1 cellular context compared by ENCODE assay signal in the genomic region with DNA sequence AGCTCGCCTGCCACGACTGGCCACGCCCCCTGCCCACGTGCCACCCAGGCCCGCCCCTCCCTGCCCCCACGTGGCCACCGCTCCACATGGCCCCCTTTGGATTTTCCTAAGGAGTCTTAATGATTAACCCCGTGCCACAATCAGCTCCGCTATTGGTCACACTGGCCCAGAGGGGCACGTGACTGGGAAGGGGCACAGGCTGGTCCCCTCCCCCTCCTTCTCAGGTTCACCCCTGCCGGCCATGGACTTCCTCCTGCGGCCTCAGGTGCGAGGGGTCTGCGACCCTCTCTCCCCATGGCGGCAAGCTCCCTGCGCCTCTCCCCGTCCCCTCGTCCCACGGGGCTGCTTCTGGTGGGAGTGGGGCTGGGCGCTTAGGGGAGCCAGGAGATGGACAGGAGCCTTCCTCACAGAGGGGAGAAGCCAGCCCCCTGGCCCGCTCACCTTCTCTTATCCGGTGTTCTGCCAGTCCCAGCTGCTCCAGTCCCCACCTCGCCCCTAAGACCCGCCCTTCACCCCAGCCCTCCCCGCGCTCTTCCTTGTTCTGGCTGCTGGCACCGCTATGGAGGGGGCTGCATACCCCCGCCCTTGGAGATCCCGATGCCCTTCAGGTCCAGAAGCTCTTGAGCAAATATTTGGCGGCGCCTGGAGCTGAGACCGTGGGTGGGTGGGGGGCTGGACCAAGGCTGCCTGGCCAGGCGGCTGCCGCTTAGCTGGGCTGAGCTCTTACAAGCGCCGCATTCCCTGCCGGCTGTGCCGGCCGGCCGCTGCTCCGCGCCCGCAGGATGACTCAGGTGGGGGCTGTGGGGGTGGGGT.
TF ChIP-seq lines count a peak whose summit lies in the region.

No MANE protein-coding gene starts in this region.

TF ChIP-seq in HCT116, 20 proteins besides CTCF, POLR2A, EP300 and RAD21:
- TF ChIP-seq EZH2phosphoT487 (IDR thresholded peaks at IDR 0.05; ENCODE audit: borderline replicate concordance), result no peak
- TF ChIP-seq, protein P1, sequence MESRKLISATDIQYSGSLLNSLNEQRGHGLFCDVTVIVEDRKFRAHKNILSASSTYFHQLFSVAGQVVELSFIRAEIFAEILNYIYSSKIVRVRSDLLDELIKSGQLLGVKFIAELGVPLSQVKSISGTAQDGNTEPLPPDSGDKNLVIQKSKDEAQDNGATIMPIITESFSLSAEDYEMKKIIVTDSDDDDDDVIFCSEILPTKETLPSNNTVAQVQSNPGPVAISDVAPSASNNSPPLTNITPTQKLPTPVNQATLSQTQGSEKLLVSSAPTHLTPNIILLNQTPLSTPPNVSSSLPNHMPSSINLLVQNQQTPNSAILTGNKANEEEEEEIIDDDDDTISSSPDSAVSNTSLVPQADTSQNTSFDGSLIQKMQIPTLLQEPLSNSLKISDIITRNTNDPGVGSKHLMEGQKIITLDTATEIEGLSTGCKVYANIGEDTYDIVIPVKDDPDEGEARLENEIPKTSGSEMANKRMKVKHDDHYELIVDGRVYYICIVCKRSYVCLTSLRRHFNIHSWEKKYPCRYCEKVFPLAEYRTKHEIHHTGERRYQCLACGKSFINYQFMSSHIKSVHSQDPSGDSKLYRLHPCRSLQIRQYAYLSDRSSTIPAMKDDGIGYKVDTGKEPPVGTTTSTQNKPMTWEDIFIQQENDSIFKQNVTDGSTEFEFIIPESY (IDR thresholded peaks at IDR 0.05; ENCODE audit: extremely low read depth, insufficient replicate concordance, low read length), result no peak
- no peak for TF ChIP-seq CEBPB (IDR thresholded peaks at IDR 0.05; ENCODE audit: low read depth)
- no peak for TF ChIP-seq YY1 (IDR thresholded peaks at IDR 0.05; ENCODE audit: extremely low read depth, insufficient replicate concordance, low read depth, low read length)
- TF ChIP-seq FOSL1 (IDR thresholded peaks at IDR 0.05; ENCODE audit: low read depth), result no peak
- TF ChIP-seq, protein P2, sequence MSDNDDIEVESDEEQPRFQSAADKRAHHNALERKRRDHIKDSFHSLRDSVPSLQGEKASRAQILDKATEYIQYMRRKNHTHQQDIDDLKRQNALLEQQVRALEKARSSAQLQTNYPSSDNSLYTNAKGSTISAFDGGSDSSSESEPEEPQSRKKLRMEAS (IDR thresholded peaks at IDR 0.05), result no peak
- no peak for TF ChIP-seq TCF7L2 (IDR thresholded peaks at IDR 0.05; ENCODE audit: borderline replicate concordance, extremely low read depth, insufficient read depth, insufficient read length)
- TF ChIP-seq, protein P3, sequence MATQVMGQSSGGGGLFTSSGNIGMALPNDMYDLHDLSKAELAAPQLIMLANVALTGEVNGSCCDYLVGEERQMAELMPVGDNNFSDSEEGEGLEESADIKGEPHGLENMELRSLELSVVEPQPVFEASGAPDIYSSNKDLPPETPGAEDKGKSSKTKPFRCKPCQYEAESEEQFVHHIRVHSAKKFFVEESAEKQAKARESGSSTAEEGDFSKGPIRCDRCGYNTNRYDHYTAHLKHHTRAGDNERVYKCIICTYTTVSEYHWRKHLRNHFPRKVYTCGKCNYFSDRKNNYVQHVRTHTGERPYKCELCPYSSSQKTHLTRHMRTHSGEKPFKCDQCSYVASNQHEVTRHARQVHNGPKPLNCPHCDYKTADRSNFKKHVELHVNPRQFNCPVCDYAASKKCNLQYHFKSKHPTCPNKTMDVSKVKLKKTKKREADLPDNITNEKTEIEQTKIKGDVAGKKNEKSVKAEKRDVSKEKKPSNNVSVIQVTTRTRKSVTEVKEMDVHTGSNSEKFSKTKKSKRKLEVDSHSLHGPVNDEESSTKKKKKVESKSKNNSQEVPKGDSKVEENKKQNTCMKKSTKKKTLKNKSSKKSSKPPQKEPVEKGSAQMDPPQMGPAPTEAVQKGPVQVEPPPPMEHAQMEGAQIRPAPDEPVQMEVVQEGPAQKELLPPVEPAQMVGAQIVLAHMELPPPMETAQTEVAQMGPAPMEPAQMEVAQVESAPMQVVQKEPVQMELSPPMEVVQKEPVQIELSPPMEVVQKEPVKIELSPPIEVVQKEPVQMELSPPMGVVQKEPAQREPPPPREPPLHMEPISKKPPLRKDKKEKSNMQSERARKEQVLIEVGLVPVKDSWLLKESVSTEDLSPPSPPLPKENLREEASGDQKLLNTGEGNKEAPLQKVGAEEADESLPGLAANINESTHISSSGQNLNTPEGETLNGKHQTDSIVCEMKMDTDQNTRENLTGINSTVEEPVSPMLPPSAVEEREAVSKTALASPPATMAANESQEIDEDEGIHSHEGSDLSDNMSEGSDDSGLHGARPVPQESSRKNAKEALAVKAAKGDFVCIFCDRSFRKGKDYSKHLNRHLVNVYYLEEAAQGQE (IDR thresholded peaks at IDR 0.05; ENCODE audit: low read depth), result no peak
- no peak for TF ChIP-seq CBX3 (IDR thresholded peaks at IDR 0.05; ENCODE audit: low read depth)
- TF ChIP-seq, protein P4, sequence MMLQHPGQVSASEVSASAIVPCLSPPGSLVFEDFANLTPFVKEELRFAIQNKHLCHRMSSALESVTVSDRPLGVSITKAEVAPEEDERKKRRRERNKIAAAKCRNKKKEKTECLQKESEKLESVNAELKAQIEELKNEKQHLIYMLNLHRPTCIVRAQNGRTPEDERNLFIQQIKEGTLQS (IDR thresholded peaks at IDR 0.05), result no peak
- no peak for TF ChIP-seq SRF (IDR thresholded peaks at IDR 0.05; ENCODE audit: low read depth)
- TF ChIP-seq ZFX (IDR thresholded peaks at IDR 0.05), result no peak
- no peak for TF ChIP-seq ELF1 (IDR thresholded peaks at IDR 0.05; ENCODE audit: borderline replicate concordance, low read depth)
- TF ChIP-seq JUND (IDR thresholded peaks at IDR 0.05), result no peak
